15 cellular contexts compared by ENCODE assay signal in genomic region chr7:106720641-106721040, GRCh38. TPM values are rescaled to one million over a fixed set of nuclear protein-coding genes. Genes with fewer than 3 reads are reported as not detected.
DNase-seq lines count a peak whose midpoint lies in the region; ATAC-seq, FAIRE-seq and TF ChIP-seq lines count a peak whose summit lies in the region.
"Had no signal": no experiment of that assay in that cellular context is flagged by ENCODE, and none has a peak within 500 bp of the region (broad histone marks: within the 10 kb centered on the region; RNA-seq: fewer than 3 reads in every experiment).

No MANE protein-coding gene starts in this region.

- peaks cover 5% of the 10 kb centered on the region for H3K27me3 Mint-ChIP-seq in stimulated activated naive CD8-positive, alpha-beta T cell treated with anti-CD3 and anti-CD28 coated beads, Interleukin-15, Interleukin-2, amounts not matched to agents 100 ng/mL and 50 ng/mL, for 24 hours
- H3K27me3 Mint-ChIP-seq in stimulated activated naive CD8-positive, alpha-beta T cell treated with anti-CD3 and anti-CD28 coated beads, Interleukin-15, amount 100 ng/mL, for 72 hours, result peaks cover 13% of the 10 kb centered on the region
- H3K27me3 Mint-ChIP-seq in activated CD8-positive, alpha-beta memory T cell treated with anti-CD3 and anti-CD28 coated beads, Interleukin-2, amount 10 ng/mL, durations not matched to agents 7 days and 5 days, result no peaks in the 10 kb centered on the region
- H3K27me3 Mint-ChIP-seq in CD4-positive, alpha-beta memory T cell, result peaks cover 0 to 1% of the 10 kb centered on the region in 2 donors

- no peak for TF ChIP-seq POLR2A in NB4 (IDR thresholded peaks at IDR 0.05; ENCODE audit: extremely low read depth, insufficient read length)

- H3K4me3 ChIP-seq in NB4 (ENCODE audit: low read depth, low read length) (no peak overlapping the region), colonic mucosa (no peak overlapping the region)
- no peak overlapping the region for H3K4me3 ChIP-seq in CD4-positive, alpha-beta memory T cell (ENCODE audit: low read length in 2 of 2)

- no peak for TF ChIP-seq CTCF in NB4 (IDR thresholded peaks at IDR 0.05; ENCODE audit: low read depth, low read length)
- TF ChIP-seq CTCF in colonic mucosa (IDR thresholded peaks at IDR 0.05), result no peak

- POLR2A ChIA-PET in CD4-positive, alpha-beta memory T cell (lab: Charles Lee; ENCODE audit: partially characterized antibody), result no interaction called here

- no peak for DNase-seq in stimulated activated naive CD8-positive, alpha-beta T cell treated with anti-CD3 and anti-CD28 coated beads, Interleukin-15, amount 100 ng/mL, for 72 hours
- DNase-seq in NB4 (ENCODE audit: low read depth), result peak; percentile 40
- DNase-seq in activated CD8-positive, alpha-beta memory T cell treated with anti-CD3 and anti-CD28 coated beads, Interleukin-2, amount 10 ng/mL, durations not matched to agents 7 days and 5 days, result no peak
- no peak for DNase-seq in urothelium cell line (ENCODE audit: low spot score)
- no peak for DNase-seq in CD4-positive, alpha-beta memory T cell
- no peak for DNase-seq in colonic mucosa
- DNase-seq: activated effector memory CD4-positive, alpha-beta T cell treated with anti-CD3 and anti-CD28 coated beads, Interleukin-2, amount 50 U/mL, for 16 hours; kidney glomerular epithelial cell; natural killer cell; NCI-H2171 treated with DMSO at 0.1 percent for 48 hours; trophoblast cell had no signal

- intact Hi-C loops in CD4-positive, alpha-beta memory T cell (cut with micrococcal nuclease), result no loop called here
- intact Hi-C loops in colonic mucosa (cut with DNase I), result no loop called here

- ATAC-seq in stimulated activated naive CD8-positive, alpha-beta T cell treated with anti-CD3 and anti-CD28 coated beads, Interleukin-15, amount 100 ng/mL, for 72 hours, result no peak
- ATAC-seq in HG02938 (IDR thresholded peaks at IDR 0.05; ENCODE audit: unreplicated experiment), result peak; percentile 44
- no peak for ATAC-seq in activated CD8-positive, alpha-beta memory T cell treated with anti-CD3 and anti-CD28 coated beads, Interleukin-2, amount 10 ng/mL, durations not matched to agents 7 days and 5 days
- ATAC-seq: natural killer cell had no signal

- peaks cover 9% of the 10 kb centered on the region for H3K9me3 Mint-ChIP-seq in stimulated activated naive CD8-positive, alpha-beta T cell treated with anti-CD3 and anti-CD28 coated beads, Interleukin-15, Interleukin-2, amounts not matched to agents 100 ng/mL and 50 ng/mL, for 24 hours
- peaks cover 0 to 5% of the 10 kb centered on the region in 2 donors for H3K9me3 Mint-ChIP-seq in stimulated activated naive CD8-positive, alpha-beta T cell treated with anti-CD3 and anti-CD28 coated beads, Interleukin-15, amount 100 ng/mL, for 72 hours
- H3K9me3 Mint-ChIP-seq in activated CD8-positive, alpha-beta memory T cell treated with anti-CD3 and anti-CD28 coated beads, Interleukin-2, amount 10 ng/mL, durations not matched to agents 7 days and 5 days (ENCODE audit: low read depth), result peaks cover 4% of the 10 kb centered on the region
- peaks cover 0 to 2% (median 0%) of the 10 kb centered on the region in 8 donors for H3K9me3 Mint-ChIP-seq in CD4-positive, alpha-beta memory T cell
- H3K9me3 Mint-ChIP-seq: natural killer cell had no signal

- H3K27ac Mint-ChIP-seq in stimulated activated naive CD8-positive, alpha-beta T cell treated with anti-CD3 and anti-CD28 coated beads, Interleukin-15, Interleukin-2, amounts not matched to agents 100 ng/mL and 50 ng/mL, for 24 hours, result peak overlapping the region; percentile 13
- H3K27ac Mint-ChIP-seq in stimulated activated naive CD8-positive, alpha-beta T cell treated with anti-CD3 and anti-CD28 coated beads, Interleukin-15, amount 100 ng/mL, for 72 hours, result no peak overlapping the region
- H3K27ac Mint-ChIP-seq in activated CD8-positive, alpha-beta memory T cell treated with anti-CD3 and anti-CD28 coated beads, Interleukin-2, amount 10 ng/mL, durations not matched to agents 7 days and 5 days, result no peak overlapping the region
- H3K27ac Mint-ChIP-seq in CD4-positive, alpha-beta memory T cell, result no peak overlapping the region
- H3K27ac Mint-ChIP-seq: T-helper 1 cell treated with Interleukin-12 subunit alpha and Interleukin-12 subunit beta and Interleukin-4 antibody, amounts not matched to agents 30 μg/mL and 1 μg/mL, for 36 hours had no signal

- CTCF ChIA-PET in activated CD8-positive, alpha-beta memory T cell treated with anti-CD3 and anti-CD28 coated beads, Interleukin-2, amount 10 ng/mL, durations not matched to agents 7 days and 5 days (lab: Charles Lee), result interaction anchor here (1.0 to 6.2 kb wide), 3 partner anchors 16 to 61 kb away, joined by 3 to 33 read pairs (median 33); partner anchors contain the start of gene CCDC71L
- CTCF ChIA-PET in CD4-positive, alpha-beta memory T cell (lab: Charles Lee; ENCODE audit: partially characterized antibody), result interaction anchor here (1.6 to 5.9 kb wide), 4 partner anchors 15 to 61 kb away, joined by 3 to 44 read pairs (median 4); partner anchors contain the start of gene CCDC71L

- peaks cover 30% of the 10 kb centered on the region for H3K4me1 ChIP-seq in CD4-positive, alpha-beta memory T cell (ENCODE audit: insufficient read depth, low read length)
- H3K4me1 ChIP-seq in colonic mucosa, result no peaks in the 10 kb centered on the region

- FAIRE-seq in urothelium cell line (lab: Jason Lieb, UNC), result no peak
- FAIRE-seq: GM12892 had no signal

- no peaks in the 10 kb centered on the region for H3K36me3 ChIP-seq in CD4-positive, alpha-beta memory T cell (ENCODE audit: insufficient read depth, low read length)
- H3K36me3 ChIP-seq in colonic mucosa, result no peaks in the 10 kb centered on the region

- no peak overlapping the region for H3K4me3 Mint-ChIP-seq in stimulated activated naive CD8-positive, alpha-beta T cell treated with anti-CD3 and anti-CD28 coated beads, Interleukin-15, Interleukin-2, amounts not matched to agents 100 ng/mL and 50 ng/mL, for 24 hours
- H3K4me3 Mint-ChIP-seq in stimulated activated naive CD8-positive, alpha-beta T cell treated with anti-CD3 and anti-CD28 coated beads, Interleukin-15, amount 100 ng/mL, for 72 hours, result no peak overlapping the region
- no peak overlapping the region for H3K4me3 Mint-ChIP-seq in activated CD8-positive, alpha-beta memory T cell treated with anti-CD3 and anti-CD28 coated beads, Interleukin-2, amount 10 ng/mL, durations not matched to agents 7 days and 5 days
- H3K4me3 Mint-ChIP-seq in CD4-positive, alpha-beta memory T cell, result no peak overlapping the region
- H3K4me3 Mint-ChIP-seq: natural killer cell; T-helper 1 cell treated with Interleukin-12 subunit alpha and Interleukin-12 subunit beta and Interleukin-4 antibody, amounts not matched to agents 30 μg/mL and 1 μg/mL, for 36 hours had no signal

- H3K9ac ChIP-seq in colonic mucosa (ENCODE audit: low read depth in 2 of 2, low read length in 2 of 2), result no peak overlapping the region

- H3K27me3 ChIP-seq in CD4-positive, alpha-beta memory T cell (ENCODE audit: insufficient read depth, low read length), result no peaks in the 10 kb centered on the region
- no peaks in the 10 kb centered on the region for H3K27me3 ChIP-seq in colonic mucosa

- no peak overlapping the region for H3K27ac ChIP-seq in CD4-positive, alpha-beta memory T cell (ENCODE audit: low read depth, low read length)
- no peak overlapping the region for H3K27ac ChIP-seq in colonic mucosa

- peaks cover 6% of the 10 kb centered on the region for H3K36me3 Mint-ChIP-seq in stimulated activated naive CD8-positive, alpha-beta T cell treated with anti-CD3 and anti-CD28 coated beads, Interleukin-15, Interleukin-2, amounts not matched to agents 100 ng/mL and 50 ng/mL, for 24 hours (ENCODE audit: low read depth)
- H3K36me3 Mint-ChIP-seq in activated CD8-positive, alpha-beta memory T cell treated with anti-CD3 and anti-CD28 coated beads, Interleukin-2, amount 10 ng/mL, durations not matched to agents 7 days and 5 days, result peaks cover 11% of the 10 kb centered on the region
- H3K36me3 Mint-ChIP-seq in CD4-positive, alpha-beta memory T cell, result no peaks in the 10 kb centered on the region
- H3K36me3 Mint-ChIP-seq: natural killer cell had no signal

- H3K4me1 Mint-ChIP-seq in stimulated activated naive CD8-positive, alpha-beta T cell treated with anti-CD3 and anti-CD28 coated beads, Interleukin-15, Interleukin-2, amounts not matched to agents 100 ng/mL and 50 ng/mL, for 24 hours (ENCODE audit: low read depth), result peaks cover 30% of the 10 kb centered on the region
- H3K4me1 Mint-ChIP-seq in stimulated activated naive CD8-positive, alpha-beta T cell treated with anti-CD3 and anti-CD28 coated beads, Interleukin-15, amount 100 ng/mL, for 72 hours, result peaks cover 10% of the 10 kb centered on the region
- peaks cover 10% of the 10 kb centered on the region for H3K4me1 Mint-ChIP-seq in activated CD8-positive, alpha-beta memory T cell treated with anti-CD3 and anti-CD28 coated beads, Interleukin-2, amount 10 ng/mL, durations not matched to agents 7 days and 5 days
- peaks cover 0 to 7% (median 7%) of the 10 kb centered on the region in 4 donors for H3K4me1 Mint-ChIP-seq in CD4-positive, alpha-beta memory T cell
- H3K4me1 Mint-ChIP-seq: natural killer cell had no signal

- H3K9me3 ChIP-seq in CD4-positive, alpha-beta memory T cell (ENCODE audit: control insufficient read depth in 1 of 2, low read length in 2 of 2), result no peaks in the 10 kb centered on the region
- H3K9me3 ChIP-seq in colonic mucosa, result no peaks in the 10 kb centered on the region

RNA-seq across cellular contexts. Expression of gene CCDC71L, which starts 59.7 kb away (rescaled TPM):
- total RNA-seq in activated CD8-positive, alpha-beta memory T cell treated with anti-CD3 and anti-CD28 coated beads, Interleukin-2, amount 10 ng/mL, durations not matched to agents 7 days and 5 days, result 10 to 100 TPM; 23.4 to 24.8 TPM
- 10 to 100 TPM; 16.4 to 16.6 TPM for total RNA-seq in CD4-positive, alpha-beta memory T cell
- 1 to 10 TPM; 2.6 to 4.8 TPM for polyA plus RNA-seq in CD4-positive, alpha-beta memory T cell
- 10 to 100 TPM; 21.3 to 21.6 TPM for total RNA-seq in colonic mucosa
